In genomic region chr7:251005-251404, GRCh38 we compare ENCODE assay signal across 2 cellular contexts.
TF ChIP-seq lines count a peak whose summit lies in the region.

No MANE protein-coding gene starts in this region.

TF ChIP-seq in IMR-90, 13 proteins besides CTCF, POLR2A, EP300 and RAD21:
- TF ChIP-seq BHLHE40 (IDR thresholded peaks at IDR 0.05; ENCODE audit: low read depth, low read length) (no peak), MAZ (IDR thresholded peaks at IDR 0.05; ENCODE audit: borderline replicate concordance, low read depth, low read length) (no peak), CEBPB (IDR thresholded peaks at IDR 0.05; ENCODE audit: low read depth, low read length) (no peak), NFE2L2 (IDR thresholded peaks at IDR 0.05; ENCODE audit: low read depth, low read length) (no peak), RCOR1 (IDR thresholded peaks at IDR 0.05; ENCODE audit: insufficient replicate concordance, low read length) (no peak), CHD1 (IDR thresholded peaks at IDR 0.05; ENCODE audit: low read depth, low read length) (no peak), RFX5 (IDR thresholded peaks at IDR 0.05; ENCODE audit: low read depth, low read length) (no peak), FOS (IDR thresholded peaks at IDR 0.05; ENCODE audit: low read depth, low read length) (no peak), SMC3 (IDR thresholded peaks at IDR 0.05; ENCODE audit: low read depth, low read length) (no peak), MAFK (IDR thresholded peaks at IDR 0.05; ENCODE audit: low read depth, low read length) (no peak), MXI1 (IDR thresholded peaks at IDR 0.05; ENCODE audit: borderline replicate concordance, low read depth, low read length) (no peak)
- TF ChIP-seq, protein P1, sequence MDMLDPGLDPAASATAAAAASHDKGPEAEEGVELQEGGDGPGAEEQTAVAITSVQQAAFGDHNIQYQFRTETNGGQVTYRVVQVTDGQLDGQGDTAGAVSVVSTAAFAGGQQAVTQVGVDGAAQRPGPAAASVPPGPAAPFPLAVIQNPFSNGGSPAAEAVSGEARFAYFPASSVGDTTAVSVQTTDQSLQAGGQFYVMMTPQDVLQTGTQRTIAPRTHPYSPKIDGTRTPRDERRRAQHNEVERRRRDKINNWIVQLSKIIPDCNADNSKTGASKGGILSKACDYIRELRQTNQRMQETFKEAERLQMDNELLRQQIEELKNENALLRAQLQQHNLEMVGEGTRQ (IDR thresholded peaks at IDR 0.05; ENCODE audit: low read depth, low read length): no peak
- TF ChIP-seq, protein P2, sequence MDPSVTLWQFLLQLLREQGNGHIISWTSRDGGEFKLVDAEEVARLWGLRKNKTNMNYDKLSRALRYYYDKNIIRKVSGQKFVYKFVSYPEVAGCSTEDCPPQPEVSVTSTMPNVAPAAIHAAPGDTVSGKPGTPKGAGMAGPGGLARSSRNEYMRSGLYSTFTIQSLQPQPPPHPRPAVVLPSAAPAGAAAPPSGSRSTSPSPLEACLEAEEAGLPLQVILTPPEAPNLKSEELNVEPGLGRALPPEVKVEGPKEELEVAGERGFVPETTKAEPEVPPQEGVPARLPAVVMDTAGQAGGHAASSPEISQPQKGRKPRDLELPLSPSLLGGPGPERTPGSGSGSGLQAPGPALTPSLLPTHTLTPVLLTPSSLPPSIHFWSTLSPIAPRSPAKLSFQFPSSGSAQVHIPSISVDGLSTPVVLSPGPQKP (IDR thresholded peaks at IDR 0.05; ENCODE audit: borderline replicate concordance, low read depth, low read length): no peak

TF ChIP-seq in HepG2, 621 proteins besides CTCF, POLR2A, EP300 and RAD21:
- TF ChIP-seq RXRB (CRISPR knock-in tag; IDR thresholded peaks at IDR 0.05; ENCODE audit: borderline replicate concordance) (no peak), MLLT10 (CRISPR knock-in tag; IDR thresholded peaks at IDR 0.05) (no peak), ZBTB25 (CRISPR knock-in tag; IDR thresholded peaks at IDR 0.05) (no peak), RBM22 (optimal IDR thresholded peaks at IDR 0.05; ENCODE audit: low read length) (no peak), NR3C1 (CRISPR knock-in tag; IDR thresholded peaks at IDR 0.05) (no peak), MIER2 (CRISPR knock-in tag; IDR thresholded peaks at IDR 0.05) (no peak), CBX2 (IDR thresholded peaks at IDR 0.05; ENCODE audit: low read depth, low read length) (no peak), CBX2 (CRISPR knock-in tag; IDR thresholded peaks at IDR 0.05; ENCODE audit: low read depth) (no peak), KDM6A (CRISPR knock-in tag; IDR thresholded peaks at IDR 0.05; ENCODE audit: low read depth) (no peak), ETV5 (CRISPR knock-in tag; IDR thresholded peaks at IDR 0.05; ENCODE audit: borderline replicate concordance) (no peak)
